ENCODE assay signal across 7 cellular contexts in the genomic region with DNA sequence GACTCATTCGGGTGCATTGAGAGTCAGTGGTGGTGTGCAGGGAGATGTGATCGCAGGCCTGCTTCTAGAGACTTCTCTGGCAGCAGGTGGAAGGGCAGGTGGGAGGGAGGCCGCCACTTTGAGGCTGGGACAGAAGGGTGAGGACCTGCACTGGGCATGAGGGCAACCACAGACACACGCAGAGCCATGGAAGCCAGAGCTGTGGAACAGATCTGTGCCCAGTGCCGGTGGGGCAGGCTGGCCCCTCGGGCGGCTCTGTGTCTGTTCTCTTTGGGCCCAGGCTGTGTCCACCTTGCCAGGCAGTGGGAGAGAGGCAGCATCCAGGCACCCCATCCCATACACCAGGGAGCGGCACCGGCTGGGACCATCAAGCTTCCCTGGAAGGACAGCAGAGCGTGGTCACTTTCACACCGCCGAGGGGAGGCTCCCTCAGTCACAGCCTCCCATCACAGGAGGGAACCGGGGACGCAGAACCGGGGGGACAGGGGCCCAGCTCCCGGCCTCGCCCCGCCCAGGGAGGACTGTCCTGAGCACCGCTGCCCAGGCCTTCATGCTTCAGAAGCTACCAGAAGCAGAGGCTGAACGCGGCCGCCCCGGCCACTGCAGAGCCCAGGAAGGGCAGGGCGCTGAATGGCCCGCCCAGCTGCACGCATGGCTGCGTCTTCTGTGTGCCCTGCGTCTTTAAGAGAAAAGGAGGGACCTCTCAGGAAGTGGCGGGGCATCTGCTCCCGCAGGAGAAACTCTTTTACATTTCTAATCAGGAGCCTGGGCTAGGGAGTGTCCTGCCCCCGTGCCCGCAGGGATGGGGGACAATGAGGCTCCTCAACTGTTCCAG. TPM values are rescaled to one million over a fixed set of nuclear protein-coding genes. Genes with fewer than 3 reads are reported as not detected.
DNase-seq lines count a peak whose midpoint lies in the region; ATAC-seq lines count a peak whose summit lies in the region.

No MANE protein-coding gene starts in this region.

- H3K9me3 ChIP-seq in duodenal mucosa (ENCODE audit: control insufficient read depth in 1 of 2, low read length in 2 of 2): no peaks in the 10 kb centered on the region

- H3K27ac Mint-ChIP-seq in natural killer cell treated with Interleukin-12 subunit alpha and Interleukin-12 subunit beta and Interleukin-15 and Interleukin-18, amount 100 ng/mL, for 72 hours: peak overlapping the region; percentile 79 to 88

- H3K27me3 ChIP-seq in duodenal mucosa (ENCODE audit: control insufficient read depth in 1 of 2, insufficient read depth in 2 of 2, low read length in 2 of 2): peaks cover 15 to 28% of the 10 kb centered on the region in 2 donors

- H3K4me1 Mint-ChIP-seq in natural killer cell treated with Interleukin-12 subunit alpha and Interleukin-12 subunit beta and Interleukin-15 and Interleukin-18, amount 100 ng/mL, for 72 hours (ENCODE audit: low read depth in 2 of 2): peaks cover 20% of the 10 kb centered on the region in 2 donors

- peak overlapping the region; percentile 88 for H3K4me3 Mint-ChIP-seq in natural killer cell treated with Interleukin-12 subunit alpha and Interleukin-12 subunit beta and Interleukin-15 and Interleukin-18, amount 100 ng/mL, for 72 hours

- ATAC-seq in GM18907 (IDR thresholded peaks at IDR 0.05; ENCODE audit: unreplicated experiment): peak; percentile 28
- peak; percentile 33 for ATAC-seq in HG03342 (IDR thresholded peaks at IDR 0.05; ENCODE audit: unreplicated experiment)
- ATAC-seq in natural killer cell treated with Interleukin-12 subunit alpha and Interleukin-12 subunit beta and Interleukin-15 and Interleukin-18, amount 100 ng/mL, for 72 hours: peak; percentile 56 to 57

- no peaks in the 10 kb centered on the region for H3K36me3 ChIP-seq in duodenal mucosa (ENCODE audit: control insufficient read depth in 1 of 2, insufficient read depth in 2 of 2, low read length in 2 of 2)

- no peak for DNase-seq in natural killer cell treated with Interleukin-12 subunit alpha and Interleukin-12 subunit beta and Interleukin-15 and Interleukin-18, amount 100 ng/mL, for 72 hours (ENCODE audit: low spot score)
- no peak for DNase-seq in stimulated activated CD4-positive, alpha-beta T cell treated with anti-CD3 and anti-CD28 coated beads, Interleukin-4, amount 100 ng/mL, for 1 hour
- DNase-seq in NCI-H2029 treated with DMSO at 0.1 percent for 48 hours (lab: John Stamatoyannopoulos, UW): no peak
- no peak for DNase-seq in DMS114 treated with DMSO at 0.1 percent for 48 hours (lab: John Stamatoyannopoulos, UW; ENCODE audit: unreplicated experiment)

- peak overlapping the region in 1 of 2 donors; percentile 12 for H3K9ac ChIP-seq in duodenal mucosa (ENCODE audit: low read depth in 1 of 2, low read length in 2 of 2)

- H3K9me3 Mint-ChIP-seq in natural killer cell treated with Interleukin-12 subunit alpha and Interleukin-12 subunit beta and Interleukin-15 and Interleukin-18, amount 100 ng/mL, for 72 hours: peaks cover 4% of the 10 kb centered on the region

- H3K4me3 ChIP-seq in duodenal mucosa (ENCODE audit: low read depth in 1 of 2, low read length in 2 of 2): peak overlapping the region; percentile 68 to 74

- H3K36me3 Mint-ChIP-seq in natural killer cell treated with Interleukin-12 subunit alpha and Interleukin-12 subunit beta and Interleukin-15 and Interleukin-18, amount 100 ng/mL, for 72 hours: peaks cover 6% of the 10 kb centered on the region

- peaks cover 0 to 8% of the 10 kb centered on the region in 2 donors for H3K27me3 Mint-ChIP-seq in natural killer cell treated with Interleukin-12 subunit alpha and Interleukin-12 subunit beta and Interleukin-15 and Interleukin-18, amount 100 ng/mL, for 72 hours

- H3K27ac ChIP-seq in duodenal mucosa (ENCODE audit: low read depth, low read length): no peak overlapping the region

- peaks cover 0 to 10% of the 10 kb centered on the region in 2 donors for H3K4me1 ChIP-seq in duodenal mucosa (ENCODE audit: control insufficient read depth in 1 of 2, insufficient read depth in 2 of 2, low read length in 2 of 2)

RNA-seq across cellular contexts. Expression of a gene that starts 32.1 kb away (rescaled TPM):
- under 1 TPM in 1 of 2 donors, not detected in 1; 0.07 TPM for total RNA-seq in natural killer cell treated with Interleukin-12 subunit alpha and Interleukin-12 subunit beta and Interleukin-15 and Interleukin-18, amount 100 ng/mL, for 72 hours

RNA-seq across cellular contexts. Expression of a gene that starts 56.3 kb away (rescaled TPM):
- total RNA-seq in natural killer cell treated with Interleukin-12 subunit alpha and Interleukin-12 subunit beta and Interleukin-15 and Interleukin-18, amount 100 ng/mL, for 72 hours: not detected
